1 cellular context compared by ENCODE assay signal in the genomic region with DNA sequence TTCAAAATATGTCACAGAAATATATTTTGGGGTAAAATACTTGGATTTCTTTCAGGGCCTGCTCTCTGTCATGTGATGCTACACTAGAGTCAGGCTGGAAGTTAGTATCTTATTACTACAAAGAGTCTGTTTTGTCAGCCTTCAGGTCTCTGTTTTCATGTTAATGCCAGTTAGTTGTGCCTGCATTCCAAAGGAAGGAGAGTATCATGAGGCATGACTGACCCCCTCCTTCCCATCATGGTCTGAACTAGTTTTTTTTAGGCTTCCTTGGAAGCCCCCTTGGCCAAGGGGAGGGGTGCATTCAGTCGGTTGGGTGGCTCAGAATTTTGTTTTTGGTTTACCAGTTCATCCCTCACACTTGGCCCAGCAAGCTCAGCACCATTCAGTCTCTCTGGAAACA.
A peak's percentile ranks its signal among the peaks of the same experiment; 100 is the strongest.
TF ChIP-seq lines count a peak whose summit lies in the region.

No MANE protein-coding gene starts in this region.

TF ChIP-seq in H1, 55 proteins besides CTCF, POLR2A, EP300 and RAD21 (continued from another document):
- no peak for TF ChIP-seq SP4 (IDR thresholded peaks at IDR 0.05; ENCODE audit: low read length)
- no peak for TF ChIP-seq SAP30 (IDR thresholded peaks at IDR 0.05; ENCODE audit: insufficient read depth, insufficient replicate concordance, low read length)
- peak; percentile 32; the same call in 1 of the 2 replicates for TF ChIP-seq SP1 (IDR thresholded peaks at IDR 0.05; ENCODE audit: low read depth, low read length)
- TF ChIP-seq EGR1 (IDR thresholded peaks at IDR 0.05; ENCODE audit: borderline replicate concordance, low read depth, low read length) = no peak
- no peak for TF ChIP-seq NRF1 (IDR thresholded peaks at IDR 0.05; ENCODE audit: low read depth, low read length)
- no peak for TF ChIP-seq RNF2 (IDR thresholded peaks at IDR 0.05; ENCODE audit: borderline replicate concordance, low read depth, low read length, missing control alignments, poor library complexity, severe bottlenecking)
- no peak for TF ChIP-seq HDAC6 (IDR thresholded peaks at IDR 0.05; ENCODE audit: low read depth, low read length)
- TF ChIP-seq, protein P1, sequence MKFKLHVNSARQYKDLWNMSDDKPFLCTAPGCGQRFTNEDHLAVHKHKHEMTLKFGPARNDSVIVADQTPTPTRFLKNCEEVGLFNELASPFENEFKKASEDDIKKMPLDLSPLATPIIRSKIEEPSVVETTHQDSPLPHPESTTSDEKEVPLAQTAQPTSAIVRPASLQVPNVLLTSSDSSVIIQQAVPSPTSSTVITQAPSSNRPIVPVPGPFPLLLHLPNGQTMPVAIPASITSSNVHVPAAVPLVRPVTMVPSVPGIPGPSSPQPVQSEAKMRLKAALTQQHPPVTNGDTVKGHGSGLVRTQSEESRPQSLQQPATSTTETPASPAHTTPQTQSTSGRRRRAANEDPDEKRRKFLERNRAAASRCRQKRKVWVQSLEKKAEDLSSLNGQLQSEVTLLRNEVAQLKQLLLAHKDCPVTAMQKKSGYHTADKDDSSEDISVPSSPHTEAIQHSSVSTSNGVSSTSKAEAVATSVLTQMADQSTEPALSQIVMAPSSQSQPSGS (IDR thresholded peaks at IDR 0.05; ENCODE audit: low read length) = no peak
- no peak for TF ChIP-seq SUZ12 (IDR thresholded peaks at IDR 0.05; ENCODE audit: low read length)
